Comparison of ENCODE assay signal across 1 cellular context in the genomic region with DNA sequence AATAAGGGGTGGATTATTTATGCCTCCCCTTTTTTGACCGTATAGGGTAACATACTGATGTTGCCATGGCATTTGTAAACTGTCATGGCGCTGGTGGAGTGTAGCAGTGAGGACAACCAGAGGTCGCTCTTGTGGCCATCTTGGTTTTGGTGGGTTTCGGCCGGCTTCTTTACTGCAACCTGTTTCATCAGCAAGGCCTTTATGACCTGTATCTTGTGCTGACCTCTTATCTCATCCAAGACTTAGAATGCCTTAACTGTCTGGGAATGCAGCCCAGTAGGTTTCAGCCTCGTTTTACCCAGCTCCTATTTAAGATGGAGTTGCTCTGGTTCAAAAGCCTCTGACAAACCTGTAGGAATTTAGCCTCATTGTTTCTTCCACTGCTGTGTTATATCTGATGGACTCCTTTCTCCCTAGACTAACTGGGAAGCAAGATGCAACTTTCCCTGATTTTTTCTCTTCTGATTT.
TF ChIP-seq lines count a peak whose summit lies in the region.

No MANE protein-coding gene starts in this region.

TF ChIP-seq in GM23338, 12 proteins besides CTCF, POLR2A, EP300 and RAD21 (continued from another document):
- TF ChIP-seq REST (IDR thresholded peaks at IDR 0.05; ENCODE audit: unreplicated experiment) (no peak), EZH2phosphoT487 (IDR thresholded peaks at IDR 0.05; ENCODE audit: unreplicated experiment) (no peak), JUNB (IDR thresholded peaks at IDR 0.05; ENCODE audit: unreplicated experiment) (no peak), POLR2AphosphoS5 (IDR thresholded peaks at IDR 0.05; ENCODE audit: low read depth) (no peak), EZH2 (IDR thresholded peaks at IDR 0.05; ENCODE audit: low read depth, unreplicated experiment) (no peak), STAT1 (IDR thresholded peaks at IDR 0.05; ENCODE audit: unreplicated experiment) (no peak), ZNF462 (CRISPR knock-in tag; IDR thresholded peaks at IDR 0.05) (no peak), CREB1 (CRISPR knock-in tag; IDR thresholded peaks at IDR 0.05; ENCODE audit: low read depth) (no peak), ZNF114 (CRISPR knock-in tag; IDR thresholded peaks at IDR 0.05) (no peak)
- TF ChIP-seq, protein P1, sequence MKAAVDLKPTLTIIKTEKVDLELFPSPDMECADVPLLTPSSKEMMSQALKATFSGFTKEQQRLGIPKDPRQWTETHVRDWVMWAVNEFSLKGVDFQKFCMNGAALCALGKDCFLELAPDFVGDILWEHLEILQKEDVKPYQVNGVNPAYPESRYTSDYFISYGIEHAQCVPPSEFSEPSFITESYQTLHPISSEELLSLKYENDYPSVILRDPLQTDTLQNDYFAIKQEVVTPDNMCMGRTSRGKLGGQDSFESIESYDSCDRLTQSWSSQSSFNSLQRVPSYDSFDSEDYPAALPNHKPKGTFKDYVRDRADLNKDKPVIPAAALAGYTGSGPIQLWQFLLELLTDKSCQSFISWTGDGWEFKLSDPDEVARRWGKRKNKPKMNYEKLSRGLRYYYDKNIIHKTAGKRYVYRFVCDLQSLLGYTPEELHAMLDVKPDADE (IDR thresholded peaks at IDR 0.05), result no peak
TF ChIP-seq in GM23338: peak in this region for 0.
